1 cellular context compared by ENCODE assay signal in genomic region chr11:77171885-77172665, GRCh38.
TF ChIP-seq lines count a peak whose summit lies in the region.

No MANE protein-coding gene starts in this region.

TF ChIP-seq in HepG2, 621 proteins besides CTCF, POLR2A, EP300 and RAD21 (continued from another document and continues in another):
- TF ChIP-seq ARID5B (CRISPR knock-in tag; IDR thresholded peaks at IDR 0.05): no peak; the same call in none of the 2 replicates
- TF ChIP-seq HIC2 (CRISPR knock-in tag; IDR thresholded peaks at IDR 0.05; ENCODE audit: low read depth): peak; percentile 70; the same call in 1 of the 2 replicates
- no peak for TF ChIP-seq ATF6 (CRISPR knock-in tag; conservative IDR thresholded peaks at IDR 0.05)
- no peak for TF ChIP-seq AKNA (CRISPR knock-in tag; IDR thresholded peaks at IDR 0.05; ENCODE audit: borderline replicate concordance)
- no peak for TF ChIP-seq MEIS1 (CRISPR knock-in tag; IDR thresholded peaks at IDR 0.05; ENCODE audit: borderline replicate concordance)
- no peak for TF ChIP-seq ZNF510 (CRISPR knock-in tag; IDR thresholded peaks at IDR 0.05; ENCODE audit: low read depth)
- TF ChIP-seq BRF2 (CRISPR knock-in tag; IDR thresholded peaks at IDR 0.05): no peak
- TF ChIP-seq ZXDC (CRISPR knock-in tag; IDR thresholded peaks at IDR 0.05): no peak
- TF ChIP-seq PBX3 (CRISPR knock-in tag; IDR thresholded peaks at IDR 0.05; ENCODE audit: borderline replicate concordance): no peak
- no peak for TF ChIP-seq TGIF2 (CRISPR knock-in tag; IDR thresholded peaks at IDR 0.05)
- no peak for TF ChIP-seq HHEX (CRISPR knock-in tag; IDR thresholded peaks at IDR 0.05)
- no peak for TF ChIP-seq ZNF883 (CRISPR knock-in tag; IDR thresholded peaks at IDR 0.05; ENCODE audit: not compliant biosample characterization)
- no peak for TF ChIP-seq FOXA1 (IDR thresholded peaks at IDR 0.05)
- peak; percentile 54; the same call in 1 of the 2 replicates for TF ChIP-seq FOXA1 (CRISPR knock-in tag; IDR thresholded peaks at IDR 0.05)
- TF ChIP-seq BATF2 (CRISPR knock-in tag; IDR thresholded peaks at IDR 0.05): no peak
- TF ChIP-seq KLF12 (CRISPR knock-in tag; IDR thresholded peaks at IDR 0.05; ENCODE audit: borderline replicate concordance): no peak
- TF ChIP-seq ZNF75D (CRISPR knock-in tag; IDR thresholded peaks at IDR 0.05; ENCODE audit: borderline replicate concordance): no peak
- TF ChIP-seq PAWR (CRISPR knock-in tag; IDR thresholded peaks at IDR 0.05; ENCODE audit: borderline replicate concordance): no peak
- no peak for TF ChIP-seq ZNF557 (CRISPR knock-in tag; IDR thresholded peaks at IDR 0.05)
- no peak for TF ChIP-seq ZNF33B (CRISPR knock-in tag; IDR thresholded peaks at IDR 0.05)
- no peak for TF ChIP-seq XRCC5 (optimal IDR thresholded peaks at IDR 0.05; ENCODE audit: low read length)
- no peak for TF ChIP-seq BHLHE40 (IDR thresholded peaks at IDR 0.05; ENCODE audit: low read length)
- no peak for TF ChIP-seq ZNF382 (CRISPR knock-in tag; IDR thresholded peaks at IDR 0.05; ENCODE audit: borderline replicate concordance)
- no peak for TF ChIP-seq ZNF747 (CRISPR knock-in tag; IDR thresholded peaks at IDR 0.05; ENCODE audit: borderline replicate concordance)
- TF ChIP-seq ZNF234 (CRISPR knock-in tag; conservative IDR thresholded peaks at IDR 0.05): no peak
